10 cellular contexts compared by ENCODE assay signal in genomic region chr16:84266451-84266850, GRCh38. TPM values are rescaled to one million over a fixed set of nuclear protein-coding genes. Genes with fewer than 3 reads are reported as not detected.
A peak's percentile ranks its signal among the peaks of the same experiment; 100 is the strongest.
DNase-seq lines count a peak whose midpoint lies in the region; TF ChIP-seq lines count a peak whose summit lies in the region.
"Had no signal": no experiment of that assay in that cellular context is flagged by ENCODE, and none has a peak within 500 bp of the region (broad histone marks: within the 10 kb centered on the region; RNA-seq: fewer than 3 reads in every experiment).

No MANE protein-coding gene starts in this region.

- no peak overlapping the region for H3K27ac Mint-ChIP-seq in T-helper 2 cell treated with Interferon-gamma antibody and Interleukin-4, amounts not matched to agents 5 μg/mL and 100 μg/mL, for 36 hours

- no peaks in the 10 kb centered on the region for H3K36me3 Mint-ChIP-seq in T-helper 2 cell treated with Interferon-gamma antibody and Interleukin-4, amounts not matched to agents 5 μg/mL and 100 μg/mL, for 36 hours (ENCODE audit: low read depth)

- no peak overlapping the region for H2BK12ac ChIP-seq in neuronal stem cell (ENCODE audit: low read length)

- no peaks in the 10 kb centered on the region for H3K79me1 ChIP-seq in neuronal stem cell (ENCODE audit: low read depth, low read length)

- H2BK5ac ChIP-seq in neuronal stem cell (ENCODE audit: low read length): no peak overlapping the region

- H3K4me3 ChIP-seq in fibroblast of the aortic adventitia (ENCODE audit: low read depth, low read length) (no peak overlapping the region), neuronal stem cell (ENCODE audit: low read length in 2 of 2) (no peak overlapping the region)

- no peak for TF ChIP-seq CTCF in fibroblast of the aortic adventitia (IDR thresholded peaks at IDR 0.05; ENCODE audit: insufficient read depth, low read length)

- H2BK120ac ChIP-seq in neuronal stem cell (ENCODE audit: low read depth, low read length): no peak overlapping the region

- H4K91ac ChIP-seq in neuronal stem cell (ENCODE audit: low read depth, low read length, poor library complexity): no peak overlapping the region

- peak; percentile 0 for DNase-seq in NCI-H2029 treated with DMSO at 0.1 percent for 48 hours (lab: John Stamatoyannopoulos, UW)
- no peak for DNase-seq in NCI-H2029 (lab: John Stamatoyannopoulos, UW)
- peak; percentile 71 for DNase-seq in HT1080 (ENCODE audit: low read depth)
- peak; percentile 16 for DNase-seq in T-helper 2 cell treated with Interferon-gamma antibody and Interleukin-4, amounts not matched to agents 5 μg/mL and 100 μg/mL, for 36 hours (ENCODE audit: low spot score)
- peak; percentile 36 for DNase-seq in fibroblast of the aortic adventitia (ENCODE audit: low read depth)
- DNase-seq in neuronal stem cell (ENCODE audit: low spot score): peak; percentile 70
- DNase-seq in cerebellar nuclear complex (lab: John Stamatoyannopoulos, UW): no peak
- no peak for DNase-seq in GOT3 (lab: John Stamatoyannopoulos, UW)

- no peaks in the 10 kb centered on the region for H3K27me3 Mint-ChIP-seq in T-helper 2 cell treated with Interferon-gamma antibody and Interleukin-4, amounts not matched to agents 5 μg/mL and 100 μg/mL, for 36 hours (ENCODE audit: low read depth)

- H3K4me2 ChIP-seq in neuronal stem cell (ENCODE audit: insufficient read depth, low read length, poor library complexity, severe bottlenecking): peak overlapping the region; percentile 22

- whole genome bisulfite sequencing in neuronal stem cell (ENCODE audit: extremely low coverage in 2 of 2, insufficient read length in 2 of 2, insufficient replicate concordance in 1 of 2), 2 donors: no CpG with 5 or more reads among the region's 4 CpGs

- H4K8ac ChIP-seq in neuronal stem cell (ENCODE audit: low read depth, low read length): no peak overlapping the region

- H2AK5ac ChIP-seq in neuronal stem cell (ENCODE audit: low read depth, low read length): no peak overlapping the region

- no peak overlapping the region for H3K4me3 Mint-ChIP-seq in T-helper 2 cell treated with Interferon-gamma antibody and Interleukin-4, amounts not matched to agents 5 μg/mL and 100 μg/mL, for 36 hours

- no peak overlapping the region for H3K14ac ChIP-seq in neuronal stem cell (ENCODE audit: low read length)

- no peak overlapping the region for H2BK15ac ChIP-seq in neuronal stem cell (ENCODE audit: low read length)

- no peak overlapping the region for H3K9ac ChIP-seq in neuronal stem cell (ENCODE audit: low read depth, low read length, poor library complexity)
- H3K9ac ChIP-seq: parathyroid adenoma had no signal

- peak overlapping the region; percentile 83 for H2AFZ ChIP-seq in neuronal stem cell (ENCODE audit: low read length)
- H2AFZ ChIP-seq: parathyroid adenoma had no signal

- no peak overlapping the region for H3K4ac ChIP-seq in neuronal stem cell (ENCODE audit: low read length)

- H3K4me1 ChIP-seq in neuronal stem cell (ENCODE audit: control insufficient read depth in 2 of 2, insufficient read depth in 1 of 2, low read depth in 1 of 2, low read length in 2 of 2): peaks cover 2% of the 10 kb centered on the region in 2 donors
- H3K4me1 ChIP-seq: parathyroid adenoma had no signal

- H3K4me1 Mint-ChIP-seq in T-helper 2 cell treated with Interferon-gamma antibody and Interleukin-4, amounts not matched to agents 5 μg/mL and 100 μg/mL, for 36 hours (ENCODE audit: low read depth): no peaks in the 10 kb centered on the region

- no peak overlapping the region for H3K18ac ChIP-seq in neuronal stem cell (ENCODE audit: low read length)

- no peak overlapping the region for H3K23ac ChIP-seq in neuronal stem cell (ENCODE audit: low read depth, low read length, poor library complexity)

- no peaks in the 10 kb centered on the region for H3K27me3 ChIP-seq in neuronal stem cell (ENCODE audit: control insufficient read depth in 3 of 3, insufficient read depth in 3 of 3, low read depth in 1 of 3, low read length in 3 of 3)

- no peaks in the 10 kb centered on the region for H3K9me3 ChIP-seq in neuronal stem cell (replicated peaks in 1 of 2; ENCODE audit: control insufficient read depth in 2 of 2, insufficient read depth in 1 of 2, low read depth in 1 of 2, low read length in 2 of 2)

- H3K27ac ChIP-seq in neuronal stem cell (replicated peaks; ENCODE audit: low read length): no peak overlapping the region
- H3K27ac ChIP-seq: parathyroid adenoma had no signal

- H3K9me3 Mint-ChIP-seq in T-helper 2 cell treated with Interferon-gamma antibody and Interleukin-4, amounts not matched to agents 5 μg/mL and 100 μg/mL, for 36 hours: no peaks in the 10 kb centered on the region

- H3K36me3 ChIP-seq in neuronal stem cell (replicated peaks in 1 of 2; ENCODE audit: control insufficient read depth in 2 of 2, insufficient read depth in 2 of 2, low read length in 2 of 2): no peaks in the 10 kb centered on the region

RNA-seq across cellular contexts. Expression of gene KCNG4, which starts 26.6 kb away (rescaled TPM):
- not detected in 2 replicates for total RNA-seq in HT1080 (2014; rRNA removed; shearing (Covaris generic))
- not detected in 2 replicates for polyA plus RNA-seq in HT1080 (2015; cell fraction: cytosol; rRNA removed)
- polyA plus RNA-seq in HT1080 (2015; cell fraction: nucleus; rRNA removed): not detected in 2 replicates
- not detected in 2 replicates for total RNA-seq in fibroblast of the aortic adventitia (ENCODE audit: low replicate concordance)
- polyA plus RNA-seq in neuronal stem cell (2013, experiment 1 of 2): not detected
- polyA plus RNA-seq in neuronal stem cell (2013, experiment 2 of 2): not detected
- polyA plus RNA-seq: AG04450 had no signal

RNA-seq across cellular contexts. Expression of gene WFDC1, which starts 28.2 kb away (rescaled TPM):
- total RNA-seq in HT1080 (2014; rRNA removed; shearing (Covaris generic)): 0.37 TPM in 1 of 2 replicates, not detected in the other
- polyA plus RNA-seq in HT1080 (2015; cell fraction: cytosol; rRNA removed): not detected in 2 replicates
- polyA plus RNA-seq in HT1080 (2015; cell fraction: nucleus; rRNA removed): not detected in 2 replicates
- under 0.01 TPM in 1 of 2 replicates, not detected in the other for total RNA-seq in fibroblast of the aortic adventitia (ENCODE audit: low replicate concordance)
- polyA plus RNA-seq in neuronal stem cell (2013, experiment 1 of 2): 0.13 TPM
- polyA plus RNA-seq in neuronal stem cell (2013, experiment 2 of 2): 0.14 TPM

Comparison
In these comparisons a context has a peak if more than half of its experiments do, and no peak if none do; other contexts are left out.
1. DNase-seq: peak in NCI-H2029 treated with DMSO at 0.1 percent for 48 hours (single experiment), HT1080 (single experiment), T-helper 2 cell treated with Interferon-gamma antibody and Interleukin-4, amounts not matched to agents 5 μg/mL and 100 μg/mL, for 36 hours (single experiment), fibroblast of the aortic adventitia (single experiment) and neuronal stem cell (single experiment); none in NCI-H2029 (single experiment), cerebellar nuclear complex (0 of 2) and GOT3 (single experiment).